ENCODE assay signal across 9 cellular contexts in genomic region chr15:101489236-101489632, GRCh38. TPM values are rescaled to one million over a fixed set of nuclear protein-coding genes. Genes with fewer than 3 reads are reported as not detected.
DNase-seq lines count a peak whose midpoint lies in the region; ATAC-seq and TF ChIP-seq lines count a peak whose summit lies in the region.
"Had no signal": no experiment of that assay in that cellular context is flagged by ENCODE, and none has a peak within 500 bp of the region (broad histone marks: within the 10 kb centered on the region; RNA-seq: fewer than 3 reads in every experiment).

No MANE protein-coding gene starts in this region.

- H2AFZ ChIP-seq in hepatocyte, result no peak overlapping the region

- H3K4me1 ChIP-seq in hepatocyte (ENCODE audit: insufficient read depth) (no peaks in the 10 kb centered on the region), aorta (ENCODE audit: control insufficient read depth in 1 of 2, insufficient read depth in 2 of 2, low read length in 2 of 2) (no peaks in the 10 kb centered on the region)

- H3K27ac ChIP-seq in hepatocyte (no peak overlapping the region), aorta (ENCODE audit: low read depth in 1 of 2, low read length in 2 of 2) (no peak overlapping the region)
- H3K27ac ChIP-seq: epithelial cell of prostate had no signal

- H3K9me3 ChIP-seq in hepatocyte (ENCODE audit: low read depth) (no peaks in the 10 kb centered on the region), aorta (ENCODE audit: control insufficient read depth, low read length) (no peaks in the 10 kb centered on the region)

- H3K27me3 ChIP-seq in hepatocyte (peaks cover 17% of the 10 kb centered on the region), aorta (ENCODE audit: control insufficient read depth in 1 of 2, insufficient read depth in 2 of 2, low read length in 1 of 2) (no peaks in the 10 kb centered on the region)

- intact Hi-C loops in aorta (cut with DNase I), result no loop called here

- H3K79me2 ChIP-seq in hepatocyte, result no peaks in the 10 kb centered on the region

- ATAC-seq in aorta (ENCODE audit: low FRiP score) (no peak), GM21423 (IDR thresholded peaks at IDR 0.05; ENCODE audit: unreplicated experiment) (no peak)

- WGBS in hepatocyte (ENCODE audit: low lambda C conversion rate, missing lambda C conversion rate), result 1% methylated on average over 35 of the region's 70 CpGs
- 1 to 2% methylated on average over 12 to 70 of the region's 70 CpGs for WGBS in aorta, 2 donors

- H3K36me3 ChIP-seq in hepatocyte (replicated peaks; ENCODE audit: insufficient read depth, low read depth) (no peaks in the 10 kb centered on the region), aorta (ENCODE audit: control insufficient read depth in 1 of 2, insufficient read depth in 2 of 2, low read length in 1 of 2) (no peaks in the 10 kb centered on the region)

- DNase-seq in stimulated activated CD4-positive, alpha-beta T cell treated with anti-CD3 and anti-CD28 coated beads, Interleukin-12 subunit alpha, Interleukin-12 subunit beta, amount 100 ng/mL, for 4 hours, result peak; percentile 13
- no peak for DNase-seq in stimulated activated CD4-positive, alpha-beta T cell treated with anti-CD3 and anti-CD28 coated beads, Interleukin-4, amount 100 ng/mL, for 1 hour
- DNase-seq in UCSD-AML1 (lab: John Stamatoyannopoulos, UW; ENCODE audit: unreplicated experiment) (peak; percentile 53), hepatocyte (ENCODE audit: low spot score) (peak; percentile 73), aorta (no peak), DMS153 (lab: John Stamatoyannopoulos, UW) (no peak), T-helper 9 cell (no peak)

- H4K20me1 ChIP-seq in hepatocyte (ENCODE audit: insufficient read depth, poor library complexity, severe bottlenecking), result no peaks in the 10 kb centered on the region

- peak overlapping the region; percentile 81 for H3K4me2 ChIP-seq in hepatocyte

- H3K4me3 ChIP-seq in hepatocyte, result no peak overlapping the region
- peak overlapping the region; percentile 35 to 67 for H3K4me3 ChIP-seq in aorta (ENCODE audit: low read length in 2 of 2)

- TF ChIP-seq CTCF in hepatocyte (IDR thresholded peaks at IDR 0.05; ENCODE audit: poor library complexity), result no peak

- H3K9me2 ChIP-seq in hepatocyte (replicated peaks; ENCODE audit: insufficient read depth), result no peaks in the 10 kb centered on the region

RNA-seq across cellular contexts. Expression of gene PCSK6, which starts 0.3 kb away (rescaled TPM):
- total RNA-seq in hepatocyte (40.5 and 52.5 TPM in 2 replicates), aorta (10 to 100 TPM in 1 of 2 donors, 1 to 10 TPM in 1; 5.0 to 11.2 TPM)
- polyA plus RNA-seq in hepatocyte (31.7 and 36.0 TPM in 2 replicates), aorta (1 to 10 TPM in 1 of 2 donors, not detected in 1; 1.6 TPM)

Comparison
In these comparisons a context has a peak if more than half of its experiments do, and no peak if none do; other contexts are left out.
1. DNase-seq: peak in stimulated activated CD4-positive, alpha-beta T cell treated with anti-CD3 and anti-CD28 coated beads, Interleukin-12 subunit alpha, Interleukin-12 subunit beta, amount 100 ng/mL, for 4 hours (single experiment), UCSD-AML1 (single experiment) and hepatocyte (single experiment); none in stimulated activated CD4-positive, alpha-beta T cell treated with anti-CD3 and anti-CD28 coated beads, Interleukin-4, amount 100 ng/mL, for 1 hour (single experiment), aorta (0 of 2), DMS153 (single experiment) and T-helper 9 cell (single experiment).